ENCODE assay signal across 15 cellular contexts in the genomic region with DNA sequence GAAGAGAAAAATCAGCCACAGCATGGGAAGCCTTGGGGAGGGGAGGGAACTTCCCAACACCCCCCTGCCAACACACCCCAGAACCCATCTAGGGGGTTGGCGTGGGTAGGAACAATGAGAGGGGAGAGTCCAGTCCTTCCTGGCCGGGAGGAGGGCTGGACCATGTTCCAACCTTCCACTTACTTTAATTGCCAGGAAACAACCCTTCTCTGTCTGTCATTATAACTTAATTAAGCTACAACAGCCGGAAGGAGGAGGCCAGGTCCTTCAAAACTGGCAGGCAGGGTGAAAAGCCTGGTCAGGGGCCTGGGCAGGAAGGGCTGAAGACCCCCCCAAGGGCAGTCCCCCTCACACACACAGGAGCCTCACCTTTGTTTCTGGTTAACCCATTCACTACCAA.
DNase-seq lines count a peak whose midpoint lies in the region; ATAC-seq and TF ChIP-seq lines count a peak whose summit lies in the region.
"Had no signal": no experiment of that assay in that cellular context is flagged by ENCODE, and none has a peak within 500 bp of the region (broad histone marks: within the 10 kb centered on the region; RNA-seq: fewer than 3 reads in every experiment).

No MANE protein-coding gene starts in this region.

- H3F3A ChIP-seq in MM.1S (ENCODE audit: insufficient read depth, low read length): no peaks in the 10 kb centered on the region
- peaks cover 17% of the 10 kb centered on the region; the same call in 1 of the 2 replicates for H3F3A ChIP-seq in PC-9 (ENCODE audit: insufficient read depth, low read depth)

- H3K9ac ChIP-seq in MM.1S (ENCODE audit: low read length): no peak overlapping the region

- ATAC-seq in left colon: peak; percentile 76
- ATAC-seq in HG02870 (IDR thresholded peaks at IDR 0.05; ENCODE audit: unreplicated experiment): no peak
- ATAC-seq: PC-3, Right ventricle myocardium inferior had no signal

- intact Hi-C loops in PC-9 (cut with micrococcal nuclease; ENCODE audit: unreplicated experiment): loop anchor here (10.0 kb wide), 1 partner anchor 417 kb away; no protein-coding TSS in a partner anchor
- intact Hi-C loops in left colon (cut with DNase I, micrococcal nuclease): no loop called here
- intact Hi-C loops in OCI-LY7 (cut with micrococcal nuclease; ENCODE audit: unreplicated experiment): loop anchor here (10.0 kb wide), 1 partner anchor 687 kb away; no protein-coding TSS in a partner anchor

- POLR2A ChIA-PET in PC-9 (lab: Charles Lee; ENCODE audit: unreplicated experiment): no interaction called here
- POLR2A ChIA-PET in OCI-LY7 (lab: Charles Lee): no interaction called here

- no peaks in the 10 kb centered on the region for H3K36me3 ChIP-seq in MM.1S (replicated peaks; ENCODE audit: insufficient read depth, low read length)
- H3K36me3 ChIP-seq in PC-9 (ENCODE audit: low read depth): no peaks in the 10 kb centered on the region
- H3K36me3 ChIP-seq in osteoblast (ENCODE audit: insufficient read depth, low read length): no peaks in the 10 kb centered on the region
- H3K36me3 ChIP-seq in OCI-LY7 (ENCODE audit: insufficient read depth, low read length): no peaks in the 10 kb centered on the region
- H3K36me3 ChIP-seq: MG63 had no signal

- no peaks in the 10 kb centered on the region for H3K9me2 ChIP-seq in MM.1S (replicated peaks; ENCODE audit: insufficient read depth, low read length)
- H3K9me2 ChIP-seq in PC-9 (ENCODE audit: insufficient read depth): no peaks in the 10 kb centered on the region
- H3K9me2 ChIP-seq in OCI-LY7 (ENCODE audit: insufficient read depth, low read length): no peaks in the 10 kb centered on the region

- TF ChIP-seq CTCF in 22Rv1 (IDR thresholded peaks at IDR 0.05) (no peak), MM.1S (IDR thresholded peaks at IDR 0.05; ENCODE audit: low read length) (no peak), PC-9 (conservative IDR thresholded peaks at IDR 0.05) (no peak), osteoblast (IDR thresholded peaks at IDR 0.05; ENCODE audit: extremely low read depth, low read depth, low read length) (no peak), OCI-LY7 (conservative IDR thresholded peaks at IDR 0.05; ENCODE audit: low read length) (no peak)

- H2AFZ ChIP-seq in MM.1S (ENCODE audit: low read length) (no peak overlapping the region), PC-9 (no peak overlapping the region), osteoblast (ENCODE audit: low read length) (no peak overlapping the region), OCI-LY7 (ENCODE audit: low read length) (no peak overlapping the region)

- H3K9me3 ChIP-seq in MM.1S (replicated peaks; ENCODE audit: insufficient read depth, low read length) (no peaks in the 10 kb centered on the region), PC-9 (ENCODE audit: insufficient read depth, low read depth) (no peaks in the 10 kb centered on the region), osteoblast (ENCODE audit: low read depth, low read length) (no peaks in the 10 kb centered on the region), OCI-LY7 (ENCODE audit: low read length) (no peaks in the 10 kb centered on the region)
- H3K9me3 ChIP-seq: MG63 had no signal

- H3K4me3 ChIP-seq in MM.1S (ENCODE audit: low read length) (peak overlapping the region; percentile 43), PC-9 (no peak overlapping the region), osteoblast (ENCODE audit: insufficient read depth, low read length) (no peak overlapping the region), OCI-LY7 (ENCODE audit: low read depth, low read length, poor library complexity, severe bottlenecking) (no peak overlapping the region)
- H3K4me3 ChIP-seq: MG63 had no signal

- H3K27ac ChIP-seq in 22Rv1: peak overlapping the region; percentile 22
- H3K27ac ChIP-seq in MM.1S (ENCODE audit: low read length): peak overlapping the region; percentile 25; the same call in 1 of the 2 replicates
- 0 out of 2 replicates have a peak overlapping the region, but pooled peaks have one; percentile 12 for H3K27ac ChIP-seq in PC-9
- no peak overlapping the region for H3K27ac ChIP-seq in osteoblast (ENCODE audit: low read depth, low read length)
- no peak overlapping the region for H3K27ac ChIP-seq in OCI-LY7 (ENCODE audit: low read depth, low read length, poor library complexity, severe bottlenecking)

- H3K79me2 ChIP-seq in MM.1S (ENCODE audit: low read length): peaks cover 98% of the 10 kb centered on the region
- H3K79me2 ChIP-seq in PC-9 (ENCODE audit: low read depth): peaks cover 99% of the 10 kb centered on the region
- H3K79me2 ChIP-seq in osteoblast (ENCODE audit: insufficient read depth, low read length): peaks cover 29% of the 10 kb centered on the region
- H3K79me2 ChIP-seq in OCI-LY7 (ENCODE audit: insufficient read depth, low read depth, low read length): no peaks in the 10 kb centered on the region

- H3K27me3 ChIP-seq in MM.1S (replicated peaks; ENCODE audit: insufficient read depth, low read length) (no peaks in the 10 kb centered on the region), PC-9 (ENCODE audit: insufficient read depth, low read depth) (no peaks in the 10 kb centered on the region), osteoblast (ENCODE audit: insufficient read depth, low read length) (no peaks in the 10 kb centered on the region)
- H3K27me3 ChIP-seq: MG63 had no signal

- BruUV-seq in PC-9 (replicated peaks; lab: Mats Ljungman, UMichigan): no TSS peak
- BruUV-seq in OCI-LY7 (replicated peaks; lab: Mats Ljungman, UMichigan): no TSS peak

- CTCF ChIA-PET in PC-9 (lab: Charles Lee): no interaction called here
- CTCF ChIA-PET in OCI-LY7 (lab: Charles Lee; ENCODE audit: unreplicated experiment): no interaction called here

- H3K4me2 ChIP-seq in MM.1S (ENCODE audit: low read depth, low read length) (peak overlapping the region; percentile 66), PC-9 (no peak overlapping the region), osteoblast (ENCODE audit: insufficient read depth, low read length) (no peak overlapping the region), OCI-LY7 (ENCODE audit: low read length) (no peak overlapping the region)

- no peak for DNase-seq in MM.1S
- no peak for DNase-seq in PC-9
- no peak for DNase-seq in left colon
- DNase-seq in DMS 273 (lab: John Stamatoyannopoulos, UW; ENCODE audit: unreplicated experiment): no peak
- DNase-seq in osteoblast (ENCODE audit: insufficient read length, low spot score, missing footprints): no peak
- DNase-seq in OCI-LY7 (ENCODE audit: low spot score): no peak
- DNase-seq: AML-193; CD4-positive, alpha-beta memory T cell; MG63; NCI-H1436 treated with DMSO at 0.1 percent for 48 hours; NK-92 treated with Interleukin-12 subunit alpha and Interleukin-12 subunit beta, amount 100 ng/mL, for 24 hours; PC-3 had no signal

- peaks cover 7% of the 10 kb centered on the region; the same call in 1 of the 2 replicates for H3K4me1 ChIP-seq in MM.1S (ENCODE audit: low read length)
- H3K4me1 ChIP-seq in PC-9 (replicated peaks; ENCODE audit: insufficient read depth): peaks cover 9% of the 10 kb centered on the region
- H3K4me1 ChIP-seq in osteoblast (ENCODE audit: insufficient read depth, low read length): no peaks in the 10 kb centered on the region
- H3K4me1 ChIP-seq in OCI-LY7 (ENCODE audit: insufficient read depth, low read length, poor library complexity, severe bottlenecking): no peaks in the 10 kb centered on the region

- H4K20me1 ChIP-seq in MM.1S (ENCODE audit: insufficient read depth, low read length): peaks cover 5% of the 10 kb centered on the region; the same call in 1 of the 2 replicates
- H4K20me1 ChIP-seq in PC-9 (ENCODE audit: insufficient read depth): peaks cover 7% of the 10 kb centered on the region; the same call in 1 of the 2 replicates
- H4K20me1 ChIP-seq in osteoblast (ENCODE audit: insufficient read depth, low read length): peaks cover 38% of the 10 kb centered on the region
- no peaks in the 10 kb centered on the region for H4K20me1 ChIP-seq in OCI-LY7 (ENCODE audit: insufficient read depth, low read length)

Comparison
In these comparisons a context has a peak if more than half of its experiments do, and no peak if none do; other contexts are left out.
1. H3K27ac ChIP-seq: peak in 22Rv1 (single experiment), MM.1S (single experiment) and PC-9 (single experiment); none in osteoblast (single experiment) and OCI-LY7 (single experiment).
2. intact Hi-C loops: an anchor here in PC-9 (10.0 kb wide) and OCI-LY7 (10.0 kb wide); none called in left colon.